Comparison of ENCODE assay signal across 9 cellular contexts in the genomic region with DNA sequence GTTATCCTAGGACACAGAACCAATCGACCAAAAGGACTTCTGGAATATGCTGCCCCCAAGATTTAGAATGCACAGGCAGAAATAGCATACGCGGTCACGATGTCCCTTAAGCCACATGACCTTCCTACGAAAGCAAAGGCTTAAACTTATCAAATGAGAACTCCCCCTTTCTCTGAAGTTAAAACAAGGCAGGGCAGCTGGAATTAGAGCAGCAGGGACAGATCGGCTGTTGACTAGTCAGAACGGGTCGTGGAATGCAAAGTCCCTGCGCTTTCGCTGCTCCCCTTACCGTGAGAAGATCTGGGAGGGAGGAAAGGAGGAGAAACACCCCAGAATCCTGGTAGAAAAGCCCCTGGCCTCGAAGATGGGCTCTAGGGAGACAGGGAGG. TPM values are rescaled to one million over a fixed set of nuclear protein-coding genes. Genes with fewer than 3 reads are reported as not detected.
DNase-seq lines count a peak whose midpoint lies in the region; ATAC-seq and TF ChIP-seq lines count a peak whose summit lies in the region.
"Had no signal": no experiment of that assay in that cellular context is flagged by ENCODE, and none has a peak within 500 bp of the region (broad histone marks: within the 10 kb centered on the region; RNA-seq: fewer than 3 reads in every experiment).

No MANE protein-coding gene starts in this region.

- H3K4me2 ChIP-seq in DND-41 (ENCODE audit: insufficient read depth, low read length) = peak overlapping the region; percentile 64
- H3K4me2 ChIP-seq in osteoblast (ENCODE audit: insufficient read depth, low read length) = peak overlapping the region; percentile 97

- H2AFZ ChIP-seq in DND-41 (ENCODE audit: low read depth, low read length) = peak overlapping the region; percentile 82
- peak overlapping the region; percentile 80 for H2AFZ ChIP-seq in osteoblast (ENCODE audit: low read length)

- H3K9ac ChIP-seq in DND-41 (ENCODE audit: low read depth, low read length) = peak overlapping the region; percentile 80

- H3K27me3 Mint-ChIP-seq in activated naive CD8-positive, alpha-beta T cell treated with anti-CD3 and anti-CD28 coated beads for 36 hours = no peaks in the 10 kb centered on the region
- H3K27me3 Mint-ChIP-seq: stimulated activated naive CD8-positive, alpha-beta T cell treated with anti-CD3 and anti-CD28 coated beads, Interleukin-15, Interleukin-2, amounts not matched to agents 100 ng/mL and 50 ng/mL, for 24 hours had no signal

- no peaks in the 10 kb centered on the region for H3K9me3 ChIP-seq in DND-41 (ENCODE audit: insufficient read depth, low read length, severe bottlenecking)
- no peaks in the 10 kb centered on the region for H3K9me3 ChIP-seq in osteoblast (ENCODE audit: low read depth, low read length)

- peak overlapping the region; percentile 65 to 97 for H3K4me3 ChIP-seq in DND-41 (ENCODE audit: low read depth in 1 of 2, low read length in 2 of 2)
- peak overlapping the region; percentile 57 for H3K4me3 ChIP-seq in HL-60 (replicated peaks; ENCODE audit: insufficient read depth, low read length)
- H3K4me3 ChIP-seq in osteoblast (ENCODE audit: insufficient read depth, low read length) = peak overlapping the region; percentile 97

- no peak overlapping the region for H3K4me3 Mint-ChIP-seq in activated naive CD8-positive, alpha-beta T cell treated with anti-CD3 and anti-CD28 coated beads for 36 hours
- H3K4me3 Mint-ChIP-seq: stimulated activated naive CD8-positive, alpha-beta T cell treated with anti-CD3 and anti-CD28 coated beads, Interleukin-15, Interleukin-2, amounts not matched to agents 100 ng/mL and 50 ng/mL, for 24 hours had no signal

- intact Hi-C loops in Right ventricle myocardium inferior (cut with DNase I) = loop anchor here (1.0 to 5.0 kb wide), 3 partner anchors 153 to 310 kb away; partner anchors contain the start of gene KATNAL1

- peak overlapping the region; percentile 99 for H3K27ac ChIP-seq in DND-41 (ENCODE audit: low read length)
- peak overlapping the region; percentile 95 for H3K27ac ChIP-seq in HL-60 (replicated peaks)
- H3K27ac ChIP-seq in osteoblast (ENCODE audit: low read depth, low read length) = peak overlapping the region; percentile 100

- H3K9me3 Mint-ChIP-seq in activated naive CD8-positive, alpha-beta T cell treated with anti-CD3 and anti-CD28 coated beads for 36 hours = no peaks in the 10 kb centered on the region
- H3K9me3 Mint-ChIP-seq: stimulated activated naive CD8-positive, alpha-beta T cell treated with anti-CD3 and anti-CD28 coated beads, Interleukin-15, Interleukin-2, amounts not matched to agents 100 ng/mL and 50 ng/mL, for 24 hours had no signal

- no peak overlapping the region for H3K27ac Mint-ChIP-seq in activated naive CD8-positive, alpha-beta T cell treated with anti-CD3 and anti-CD28 coated beads for 36 hours
- H3K27ac Mint-ChIP-seq: stimulated activated naive CD8-positive, alpha-beta T cell treated with anti-CD3 and anti-CD28 coated beads, Interleukin-15, Interleukin-2, amounts not matched to agents 100 ng/mL and 50 ng/mL, for 24 hours had no signal

- H3K36me3 Mint-ChIP-seq in activated naive CD8-positive, alpha-beta T cell treated with anti-CD3 and anti-CD28 coated beads for 36 hours = peaks cover 8% of the 10 kb centered on the region

- peaks cover 97% of the 10 kb centered on the region for H3K79me2 ChIP-seq in DND-41 (ENCODE audit: insufficient read depth, low read length)
- H3K79me2 ChIP-seq in osteoblast (ENCODE audit: insufficient read depth, low read length) = peaks cover 75% of the 10 kb centered on the region

- H4K20me1 ChIP-seq in DND-41 (ENCODE audit: insufficient read depth, low read length) (peaks cover 3% of the 10 kb centered on the region; the same call in 1 of the 2 replicates), osteoblast (ENCODE audit: insufficient read depth, low read length) (peaks cover 8% of the 10 kb centered on the region)

- H3K4me1 Mint-ChIP-seq in activated naive CD8-positive, alpha-beta T cell treated with anti-CD3 and anti-CD28 coated beads for 36 hours = peaks cover 33% of the 10 kb centered on the region

- H3K36me3 ChIP-seq in DND-41 (ENCODE audit: insufficient read depth, low read length) (peaks cover 5% of the 10 kb centered on the region), osteoblast (ENCODE audit: insufficient read depth, low read length) (no peaks in the 10 kb centered on the region)

- H3K27me3 ChIP-seq in DND-41 (ENCODE audit: insufficient read depth, low read length, poor library complexity) = no peaks in the 10 kb centered on the region
- no peaks in the 10 kb centered on the region for H3K27me3 ChIP-seq in HL-60 (ENCODE audit: insufficient read depth, poor library complexity, severe bottlenecking)
- no peaks in the 10 kb centered on the region for H3K27me3 ChIP-seq in osteoblast (ENCODE audit: insufficient read depth, low read length)

- ATAC-seq in DND-41 (ENCODE audit: insufficient read depth, low read depth) (peak; percentile 46), Right ventricle myocardium inferior (peak; percentile 73)

- DNase-seq in DND-41 (peak; percentile 73), GM20000 (ENCODE audit: low spot score) (peak; percentile 52), HL-60 (ENCODE audit: low read depth in 1 of 2, low spot score in 1 of 2) (peak; percentile 68 to 81), NCI-H82 treated with DMSO at 0.1 percent for 48 hours (lab: John Stamatoyannopoulos, UW; ENCODE audit: unreplicated experiment) (peak; percentile 89), Right ventricle myocardium inferior (ENCODE audit: missing footprints) (no peak), osteoblast (ENCODE audit: insufficient read length, low spot score, missing footprints) (no peak), GM19240 (ENCODE audit: insufficient read length, low spot score) (no peak)
- DNase-seq in activated naive CD8-positive, alpha-beta T cell treated with anti-CD3 and anti-CD28 coated beads for 36 hours = peak; percentile 56

- H3K4me1 ChIP-seq in DND-41 (ENCODE audit: insufficient read depth, low read length) (peaks cover 45% of the 10 kb centered on the region), osteoblast (ENCODE audit: insufficient read depth, low read length) (peaks cover 24% of the 10 kb centered on the region)

- peak; percentile 16 for TF ChIP-seq CTCF in DND-41 (IDR thresholded peaks at IDR 0.05; ENCODE audit: borderline replicate concordance, extremely low read depth, low read length, poor library complexity, severe bottlenecking)
- no peak for TF ChIP-seq CTCF in GM20000 (IDR thresholded peaks at IDR 0.05; ENCODE audit: extremely low read depth, missing control alignments)
- no peak for TF ChIP-seq CTCF in HL-60 (IDR thresholded peaks at IDR 0.05; ENCODE audit: insufficient read depth, low read length)
- TF ChIP-seq CTCF in osteoblast (IDR thresholded peaks at IDR 0.05; ENCODE audit: extremely low read depth, low read depth, low read length) = no peak

RNA-seq across cellular contexts. Expression of gene USPL1, which starts 0.8 kb away (rescaled TPM):
- total RNA-seq in activated naive CD8-positive, alpha-beta T cell treated with anti-CD3 and anti-CD28 coated beads for 36 hours = 10 to 100 TPM; 13.6 to 15.3 TPM
- total RNA-seq in Right ventricle myocardium inferior = 10.3 TPM
- 11.6 and 14.7 TPM in 2 replicates for total RNA-seq in osteoblast

Comparison
In these comparisons a context has a peak if more than half of its experiments do, and no peak if none do; other contexts are left out.
1. DNase-seq: peak in DND-41 (single experiment), GM20000 (single experiment), HL-60 (2 of 2), NCI-H82 treated with DMSO at 0.1 percent for 48 hours (single experiment) and activated naive CD8-positive, alpha-beta T cell treated with anti-CD3 and anti-CD28 coated beads for 36 hours (single experiment); none in Right ventricle myocardium inferior (single experiment), osteoblast (single experiment) and GM19240 (single experiment).
2. Peak in every context shown above with its lines, with median percentiles within 50 percentile points of each other: H3K27ac ChIP-seq and H3K4me3 ChIP-seq.